Comparison of ENCODE assay signal across 28 cellular contexts in genomic region chr12:16120027-16120426, GRCh38.
"Had no signal": no experiment of that assay in that cellular context is flagged by ENCODE, and none has a peak within 500 bp of the region (broad histone marks: within the 10 kb centered on the region; RNA-seq: fewer than 3 reads in every experiment).

No MANE protein-coding gene starts in this region.

- H3K36me3 ChIP-seq: adrenal gland, esophagus squamous epithelium, neural progenitor cell, right atrium auricular region, vagina had no signal

- H3K27ac Mint-ChIP-seq: activated naive CD8-positive, alpha-beta T cell treated with anti-CD3 and anti-CD28 coated beads for 36 hours; naive thymus-derived CD8-positive, alpha-beta T cell; neural progenitor cell; stimulated activated memory B cell treated with anti-CD40 and anti-IgM and Interleukin-4, amounts not matched to agents 10 μg/mL and 1 μg/mL and 100 μg/mL, for 72 hours; stimulated activated naive CD8-positive, alpha-beta T cell treated with anti-CD3 and anti-CD28 coated beads, Interleukin-15, amount 100 ng/mL, for 72 hours; type B pancreatic cell had no signal

- H3K27me3 ChIP-seq: adrenal gland, body of pancreas, esophagus squamous epithelium, neural progenitor cell, right atrium auricular region, vagina had no signal

- H3K9me3 Mint-ChIP-seq: activated naive CD8-positive, alpha-beta T cell treated with anti-CD3 and anti-CD28 coated beads for 36 hours; neural progenitor cell; stimulated activated memory B cell treated with anti-CD40 and anti-IgM and Interleukin-4, amounts not matched to agents 10 μg/mL and 1 μg/mL and 100 μg/mL, for 72 hours; stimulated activated naive CD8-positive, alpha-beta T cell treated with anti-CD3 and anti-CD28 coated beads, Interleukin-15, amount 100 ng/mL, for 72 hours; type B pancreatic cell had no signal

- H3K36me3 Mint-ChIP-seq: activated naive CD8-positive, alpha-beta T cell treated with anti-CD3 and anti-CD28 coated beads for 36 hours; naive thymus-derived CD8-positive, alpha-beta T cell; neural progenitor cell; stimulated activated memory B cell treated with anti-CD40 and anti-IgM and Interleukin-4, amounts not matched to agents 10 μg/mL and 1 μg/mL and 100 μg/mL, for 72 hours; type B pancreatic cell had no signal

- H3K4me1 Mint-ChIP-seq: activated naive CD8-positive, alpha-beta T cell treated with anti-CD3 and anti-CD28 coated beads for 36 hours; naive thymus-derived CD8-positive, alpha-beta T cell; stimulated activated memory B cell treated with anti-CD40 and anti-IgM and Interleukin-4, amounts not matched to agents 10 μg/mL and 1 μg/mL and 100 μg/mL, for 72 hours; stimulated activated naive CD8-positive, alpha-beta T cell treated with anti-CD3 and anti-CD28 coated beads, Interleukin-15, amount 100 ng/mL, for 72 hours had no signal

- H3K4me3 ChIP-seq: adrenal gland, body of pancreas, coronary artery, dorsolateral prefrontal cortex, esophagus squamous epithelium, neural progenitor cell, right atrium auricular region, smooth muscle cell, vagina had no signal

- H3K9ac ChIP-seq: neural progenitor cell, parathyroid adenoma had no signal

- ATAC-seq: body of pancreas; naive thymus-derived CD8-positive, alpha-beta T cell; stimulated activated memory B cell treated with anti-CD40 and anti-IgM and Interleukin-4, amounts not matched to agents 10 μg/mL and 1 μg/mL and 100 μg/mL, for 72 hours; stimulated activated naive CD8-positive, alpha-beta T cell treated with anti-CD3 and anti-CD28 coated beads, Interleukin-15, amount 100 ng/mL, for 72 hours had no signal

- H3K9me3 ChIP-seq: adrenal gland, body of pancreas, esophagus squamous epithelium, right atrium auricular region, vagina had no signal

- DNase-seq: activated CD4-positive, alpha-beta T cell treated with anti-CD3 and anti-CD28 coated beads for 4 hours; activated CD4-positive, alpha-beta T cell treated with anti-CD3 and anti-CD28 coated beads, Interleukin-2, amount 50 U/mL, for 4 hours; activated effector memory CD4-positive, alpha-beta T cell treated with Interleukin-2 at 50 U/mL for 16 hours; activated naive CD4-positive, alpha-beta T cell treated with Interleukin-2 at 50 U/mL for 16 hours; activated naive CD8-positive, alpha-beta T cell treated with anti-CD3 and anti-CD28 coated beads for 36 hours; adrenal gland; aorta; body of pancreas; dorsolateral prefrontal cortex; esophagus squamous epithelium; midbrain; naive thymus-derived CD8-positive, alpha-beta T cell; occipital lobe; stimulated activated CD4-positive, alpha-beta T cell treated with anti-CD3 and anti-CD28 coated beads, Interleukin-1b, Interleukin-23, amount 100 ng/mL, for 48 hours; stimulated activated CD4-positive, alpha-beta T cell treated with anti-CD3 and anti-CD28 coated beads, Interleukin-4, amount 100 ng/mL, for 4 hours; stimulated activated CD8-positive, alpha-beta memory T cell treated with anti-CD3 and anti-CD28 coated beads, Interleukin-4, amount 100 ng/mL, for 48 hours; stimulated activated naive CD8-positive, alpha-beta T cell treated with anti-CD3 and anti-CD28 coated beads, Interleukin-15, amount 100 ng/mL, for 72 hours; substantia nigra; T-helper 9 cell had no signal

- H3K4me1 ChIP-seq: adrenal gland, body of pancreas, esophagus squamous epithelium, parathyroid adenoma, right atrium auricular region, vagina had no signal

- H3K27me3 Mint-ChIP-seq: activated naive CD8-positive, alpha-beta T cell treated with anti-CD3 and anti-CD28 coated beads for 36 hours; stimulated activated memory B cell treated with anti-CD40 and anti-IgM and Interleukin-4, amounts not matched to agents 10 μg/mL and 1 μg/mL and 100 μg/mL, for 72 hours had no signal

- H3K4me3 Mint-ChIP-seq: activated naive CD8-positive, alpha-beta T cell treated with anti-CD3 and anti-CD28 coated beads for 36 hours; naive thymus-derived CD8-positive, alpha-beta T cell; neural progenitor cell; stimulated activated memory B cell treated with anti-CD40 and anti-IgM and Interleukin-4, amounts not matched to agents 10 μg/mL and 1 μg/mL and 100 μg/mL, for 72 hours; stimulated activated naive CD8-positive, alpha-beta T cell treated with anti-CD3 and anti-CD28 coated beads, Interleukin-15, amount 100 ng/mL, for 72 hours; type B pancreatic cell had no signal

- H3K27ac ChIP-seq: adrenal gland, body of pancreas, coronary artery, dorsolateral prefrontal cortex, esophagus squamous epithelium, neural progenitor cell, parathyroid adenoma, right atrium auricular region, vagina, VCaP had no signal
